26 cellular contexts compared by ENCODE assay signal in genomic region chr4:23567338-23567737, GRCh38.
DNase-seq lines count a peak whose midpoint lies in the region; FAIRE-seq and TF ChIP-seq lines count a peak whose summit lies in the region.
"Had no signal": no experiment of that assay in that cellular context is flagged by ENCODE, and none has a peak within 500 bp of the region (broad histone marks: within the 10 kb centered on the region; RNA-seq: fewer than 3 reads in every experiment).

No MANE protein-coding gene starts in this region.

- H3K9me3 ChIP-seq in WERI-Rb-1 (ENCODE audit: severe bottlenecking) (peaks cover under 1% of the 10 kb centered on the region), small intestine (ENCODE audit: control insufficient read depth, low read depth) (no peaks in the 10 kb centered on the region)
- H3K9me3 ChIP-seq: A549, BE2C had no signal

- no peaks in the 10 kb centered on the region for H3K4me1 ChIP-seq in small intestine (ENCODE audit: control insufficient read depth in 2 of 2, insufficient read depth in 1 of 2, low read depth in 1 of 2, low read length in 1 of 2)
- H3K4me1 ChIP-seq: A549; BE2C; BLaER1 treated with 17β-estradiol and CSF1 and Interleukin-3, amounts not matched to agents 10 nM and 100 nM had no signal

- H3K27me3 ChIP-seq in WERI-Rb-1 (ENCODE audit: insufficient read depth, low read depth, severe bottlenecking) (no peaks in the 10 kb centered on the region), small intestine (ENCODE audit: control insufficient read depth in 2 of 2, insufficient read depth in 2 of 2, low read length in 2 of 2) (no peaks in the 10 kb centered on the region)
- H3K27me3 ChIP-seq: BE2C; BLaER1 treated with 17β-estradiol and CSF1 and Interleukin-3, amounts not matched to agents 10 nM and 100 nM had no signal

- H3K27ac ChIP-seq in WERI-Rb-1 (no peak overlapping the region), small intestine (ENCODE audit: low read depth in 1 of 2, low read length in 1 of 2) (no peak overlapping the region)
- H3K27ac ChIP-seq: A549; BLaER1 treated with 17β-estradiol and CSF1 and Interleukin-3, amounts not matched to agents 10 nM and 100 nM; GM23248 had no signal

- H3K36me3 ChIP-seq in WERI-Rb-1 (no peaks in the 10 kb centered on the region), small intestine (ENCODE audit: control insufficient read depth in 2 of 2, insufficient read depth in 2 of 2, low read length in 2 of 2) (no peaks in the 10 kb centered on the region)
- H3K36me3 ChIP-seq: BE2C; BLaER1 treated with 17β-estradiol and CSF1 and Interleukin-3, amounts not matched to agents 10 nM and 100 nM had no signal

- TF ChIP-seq CTCF in WERI-Rb-1 (IDR thresholded peaks at IDR 0.05; ENCODE audit: low read depth, low read length), result no peak

- H3K4me3 ChIP-seq in WERI-Rb-1 (ENCODE audit: low read depth, low read length) (no peak overlapping the region), small intestine (ENCODE audit: low read depth in 1 of 2, low read length in 2 of 2) (no peak overlapping the region)
- H3K4me3 ChIP-seq: A549; BLaER1 treated with 17β-estradiol and CSF1 and Interleukin-3, amounts not matched to agents 10 nM and 100 nM; GM23248 had no signal

- DNase-seq in GM12892 (ENCODE audit: insufficient read length) (no peak), WERI-Rb-1 (peak; percentile 14), small intestine (no peak), iPS-NIHi11 (ENCODE audit: low spot score) (no peak), cerebellar cortex (ENCODE audit: low spot score) (no peak), amniotic stem cell (lab: John Stamatoyannopoulos, UW) (no peak)
- DNase-seq: 8988T; ACHN; AML-193; BE2C; CD4-positive, alpha-beta T cell; CD8-positive, alpha-beta memory T cell; DMS 273 treated with DMSO at 0.1 percent for 48 hours; DMS79; EL; GF-D8; GM23248; H7; HCEC 1CT had no signal

- TF ChIP-seq POLR2A in GM12892 (IDR thresholded peaks at IDR 0.05; ENCODE audit: low read depth, low read length), result no peak

- FAIRE-seq in GM12892 (lab: Jason Lieb, UNC) (peak; percentile 36), endometrium (lab: Jason Lieb, UNC) (peak; percentile 70), small intestine (lab: Jason Lieb, UNC) (peak; percentile 64)
- FAIRE-seq: A549, D721Med, GM12891, GM19239, H1 had no signal
